In genomic region chr9:71768388-71769174, GRCh38 we compare ENCODE assay signal across 8 cellular contexts. TPM values are rescaled to one million over a fixed set of nuclear protein-coding genes. Genes with fewer than 3 reads are reported as not detected.
DNase-seq lines count a peak whose midpoint lies in the region; ATAC-seq and TF ChIP-seq lines count a peak whose summit lies in the region.

TSS of gene CEMIP2 (minus strand) at chr9:71768513. CDS start at chr9:71750373, 18,140 bp downstream.

- H3K9me3 ChIP-seq in OCI-LY7 (ENCODE audit: low read length): no peaks in the 10 kb centered on the region

- H3K4me1 ChIP-seq in OCI-LY7 (ENCODE audit: insufficient read depth, low read length, poor library complexity, severe bottlenecking): peaks cover 10% of the 10 kb centered on the region

- intact Hi-C loops in OCI-LY7 (cut with micrococcal nuclease; ENCODE audit: unreplicated experiment): loop anchor here (1.0 to 5.0 kb wide), 7 partner anchors 39 to 481 kb away; no protein-coding TSS in a partner anchor

- H3K79me2 ChIP-seq in OCI-LY7 (ENCODE audit: insufficient read depth, low read depth, low read length): no peaks in the 10 kb centered on the region

- no peak; the same call in 1 of the 2 replicates for TF ChIP-seq CTCF in OCI-LY7 (conservative IDR thresholded peaks at IDR 0.05; ENCODE audit: low read length)

- peak; percentile 71 for ATAC-seq in GM21381 (IDR thresholded peaks at IDR 0.05; ENCODE audit: unreplicated experiment)

- no TSS peak for BruUV-seq in OCI-LY7 (replicated peaks; lab: Mats Ljungman, UMichigan)

- DNase-seq in DMS 273 (lab: John Stamatoyannopoulos, UW; ENCODE audit: unreplicated experiment): peak; percentile 95
- DNase-seq in HUDEP-2 (lab: John Stamatoyannopoulos, UW; ENCODE audit: unreplicated experiment in 76 of 76): peak in 74 of 76 experiments; percentile 26 to 89 (median 76)
- peak; percentile 88 for DNase-seq in OCI-LY7 (ENCODE audit: low spot score)
- DNase-seq in activated T-cell treated with anti-CD3 and anti-CD28 coated beads for 48 hours (ENCODE audit: low read depth): peak; percentile 88
- DNase-seq in epithelial cell of prostate (ENCODE audit: low read depth, low spot score): peak; percentile 75
- peak; percentile 92 for DNase-seq in mucosa of gallbladder (ENCODE audit: low spot score)
- peak; percentile 65 to 79 for DNase-seq in stimulated activated CD8-positive, alpha-beta memory T cell treated with anti-CD3 and anti-CD28 coated beads, Interleukin-4, amount 100 ng/mL, for 4 hours (ENCODE audit: low read depth in 2 of 2, low spot score in 1 of 2)

- no peaks in the 10 kb centered on the region for H3K9me2 ChIP-seq in OCI-LY7 (ENCODE audit: insufficient read depth, low read length)

- H3K27ac ChIP-seq in OCI-LY7 (ENCODE audit: low read depth, low read length, poor library complexity, severe bottlenecking) (no peak within 1 kb of the TSS), epithelial cell of prostate (peak within 1 kb of the TSS; percentile 85)

- peaks cover 11% of the 10 kb centered on the region; the same call in 1 of the 2 replicates for H4K20me1 ChIP-seq in OCI-LY7 (ENCODE audit: insufficient read depth, low read length)

- no peaks in the 10 kb centered on the region for H3K36me3 ChIP-seq in OCI-LY7 (ENCODE audit: insufficient read depth, low read length)

- H3K4me3 ChIP-seq in OCI-LY7 (ENCODE audit: low read depth, low read length, poor library complexity, severe bottlenecking): peak within 1 kb of the TSS; percentile 74

- peak within 1 kb of the TSS; percentile 99 for H3K4me2 ChIP-seq in OCI-LY7 (ENCODE audit: low read length)

- POLR2A ChIA-PET in OCI-LY7 (lab: Charles Lee): interaction anchor here (0.8 kb wide), 1 partner anchor 143 kb away, joined by 4 read pairs; the partner anchor contains the start of genes ABHD17B and C9orf85

- H2AFZ ChIP-seq in OCI-LY7 (ENCODE audit: low read length): peak within 1 kb of the TSS; percentile 75

- CTCF ChIA-PET in OCI-LY7 (lab: Charles Lee; ENCODE audit: unreplicated experiment): interaction anchor here (0.6 to 1.0 kb wide), 3 partner anchors 26 to 256 kb away, joined by 3 read pairs; no protein-coding TSS in a partner anchor

RNA-seq across cellular contexts. Expression of gene CEMIP2, which starts in this region (rescaled TPM):
- 0.90 and 1.8 TPM in 2 replicates for total RNA-seq in OCI-LY7 (2014; rRNA removed; shearing (Covaris generic))
- total RNA-seq in OCI-LY7 (2022) (3.9 and 4.8 TPM in 2 replicates), mucosa of gallbladder (103 TPM)

Comparison
In these comparisons a context has a peak if more than half of its experiments do, and no peak if none do; other contexts are left out.
1. RNA of gene CEMIP2 (total RNA-seq): 103 TPM in mucosa of gallbladder (single experiment); 0.90 to 4.8 TPM in OCI-LY7; every median in the first group is over 10 times any median in the second.
2. Peak in every context shown above with its lines, with median percentiles within 50 percentile points of each other: DNase-seq.